Comparison of ENCODE assay signal across 16 cellular contexts in the genomic region with DNA sequence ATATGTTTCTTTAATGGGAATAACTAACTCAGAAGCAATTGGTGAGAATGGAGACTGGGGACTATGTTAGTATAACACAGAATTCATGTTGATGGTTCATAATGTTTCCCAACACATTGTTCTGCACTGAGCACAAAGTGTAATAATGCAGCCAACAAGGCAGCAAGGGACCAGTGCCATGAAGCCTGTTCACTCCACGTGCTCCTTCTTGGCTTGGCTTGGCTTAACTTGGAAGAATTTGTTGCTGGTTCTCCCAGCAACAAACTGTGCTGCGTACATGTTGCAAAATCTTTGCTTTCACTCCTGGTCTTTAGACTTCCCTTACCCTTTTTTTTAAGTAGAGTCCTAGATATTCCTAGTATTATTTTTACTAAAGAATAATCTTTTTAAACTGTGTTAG.
DNase-seq lines count a peak whose midpoint lies in the region; ATAC-seq and TF ChIP-seq lines count a peak whose summit lies in the region.
"Had no signal": no experiment of that assay in that cellular context is flagged by ENCODE, and none has a peak within 500 bp of the region (broad histone marks: within the 10 kb centered on the region; RNA-seq: fewer than 3 reads in every experiment).

No MANE protein-coding gene starts in this region.

- H3K4me1 ChIP-seq in cardiac muscle cell (ENCODE audit: low read depth) (peaks cover 16% of the 10 kb centered on the region), upper lobe of right lung (no peaks in the 10 kb centered on the region)

- H3K27me3 ChIP-seq in cardiac muscle cell (no peaks in the 10 kb centered on the region), upper lobe of right lung (no peaks in the 10 kb centered on the region)

- TF ChIP-seq CTCF in cardiac muscle cell (IDR thresholded peaks at IDR 0.05; ENCODE audit: low read depth, low read length) (no peak), omental fat pad (IDR thresholded peaks at IDR 0.05) (no peak), upper lobe of right lung (IDR thresholded peaks at IDR 0.05) (no peak)

- peak; percentile 92 for ATAC-seq in omental fat pad (ENCODE audit: low FRiP score)
- ATAC-seq in upper lobe of right lung, result peak; percentile 87
- no peak for ATAC-seq in HG02938 (IDR thresholded peaks at IDR 0.05; ENCODE audit: unreplicated experiment)
- ATAC-seq in GM21576 (IDR thresholded peaks at IDR 0.05; ENCODE audit: unreplicated experiment), result no peak
- ATAC-seq: effector memory CD8-positive, alpha-beta T cell had no signal

- H3K4me3 ChIP-seq in cardiac muscle cell (no peak overlapping the region), upper lobe of right lung (no peak overlapping the region)
- H3K4me3 ChIP-seq: HAP-1 had no signal

- intact Hi-C loops in upper lobe of right lung (cut with DNase I), result loop anchor here (10.0 kb wide), 1 partner anchor 181 kb away; no protein-coding TSS in a partner anchor

- DNase-seq in astrocyte of the hippocampus (ENCODE audit: low read depth, low spot score) (peak; percentile 36), cardiac muscle cell (ENCODE audit: low read depth in 1 of 2, low spot score in 1 of 2) (peak in 1 of 2 donors; percentile 96), omental fat pad (ENCODE audit: low spot score) (no peak), upper lobe of right lung (no peak), kidney glomerular epithelial cell (lab: John Stamatoyannopoulos, UW) (no peak), NCI-H82 (lab: John Stamatoyannopoulos, UW) (no peak)
- DNase-seq: COR-L47; effector memory CD8-positive, alpha-beta T cell; KG1; naive B cell; NCI-H2029; OCI-M1; stimulated activated CD4-positive, alpha-beta T cell treated with anti-CD3 and anti-CD28 coated beads, Interleukin-12 subunit alpha, Interleukin-12 subunit beta, amount 100 ng/mL, for 4 hours had no signal

- no peaks in the 10 kb centered on the region for H3K9me3 ChIP-seq in cardiac muscle cell (ENCODE audit: low read depth)
- H3K9me3 ChIP-seq in upper lobe of right lung, result no peaks in the 10 kb centered on the region
- H3K9me3 ChIP-seq: HAP-1 had no signal

- H3K36me3 ChIP-seq in cardiac muscle cell, result peaks cover 19% of the 10 kb centered on the region
- H3K36me3 ChIP-seq in upper lobe of right lung, result no peaks in the 10 kb centered on the region

- H3K27ac ChIP-seq in cardiac muscle cell (peak overlapping the region; percentile 43), upper lobe of right lung (peak overlapping the region; percentile 24)

Comparison
In these comparisons a context has a peak if more than half of its experiments do, and no peak if none do; other contexts are left out.
1. ATAC-seq: peak in omental fat pad (single experiment) and upper lobe of right lung (single experiment); none in HG02938 (single experiment) and GM21576 (single experiment).